ENCODE assay signal across 15 cellular contexts in the genomic region with DNA sequence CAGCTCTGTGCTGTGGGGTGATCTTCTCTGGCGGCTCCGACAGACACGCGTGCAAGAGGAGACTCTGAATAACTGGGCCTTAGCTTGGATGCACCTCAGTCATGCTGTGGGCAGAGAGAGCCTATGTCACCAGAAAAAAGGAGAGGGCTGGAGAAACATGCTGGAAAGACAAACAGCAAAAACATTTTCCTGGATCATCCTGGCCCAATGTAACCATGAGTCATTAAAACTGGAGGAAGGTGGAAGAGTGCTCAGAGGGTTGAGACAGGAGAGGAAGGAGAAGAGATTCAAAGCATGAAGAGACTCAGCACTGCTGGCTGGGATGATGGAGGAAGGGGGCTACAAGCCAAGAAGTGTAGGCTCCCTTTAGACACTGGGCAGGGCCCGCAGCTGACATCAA.
DNase-seq lines count a peak whose midpoint lies in the region; ATAC-seq, FAIRE-seq and TF ChIP-seq lines count a peak whose summit lies in the region.
"Had no signal": no experiment of that assay in that cellular context is flagged by ENCODE, and none has a peak within 500 bp of the region (broad histone marks: within the 10 kb centered on the region; RNA-seq: fewer than 3 reads in every experiment).

No MANE protein-coding gene starts in this region.

- H3K4me3 ChIP-seq in BLaER1 (no peak overlapping the region), RWPE2 (ENCODE audit: severe bottlenecking) (no peak overlapping the region), keratinocyte (ENCODE audit: control insufficient read depth in 2 of 3, extremely low read depth in 1 of 3, insufficient read depth in 2 of 3, low read depth in 1 of 3, low read length in 3 of 3) (no peak overlapping the region)
- H3K4me3 ChIP-seq in effector memory CD4-positive, alpha-beta T cell (ENCODE audit: insufficient read depth, low read depth, low read length, poor library complexity, severe bottlenecking) = no peak overlapping the region
- H3K4me3 ChIP-seq: HAP-1, PC-9 had no signal

- H3K9ac ChIP-seq in BLaER1 (no peak overlapping the region), keratinocyte (ENCODE audit: control insufficient read depth, extremely low read depth, insufficient read depth, low read length) (no peak overlapping the region)

- no peaks in the 10 kb centered on the region for H3K9me3 Mint-ChIP-seq in HFFc6
- H3K9me3 Mint-ChIP-seq: CD8-positive, alpha-beta memory T cell had no signal

- H3K4me3 Mint-ChIP-seq in HFFc6 = peak overlapping the region; percentile 79
- H3K4me3 Mint-ChIP-seq: CD8-positive, alpha-beta memory T cell had no signal

- intact Hi-C loops in cardiac septum (cut with DNase I) = no loop called here

- H4K20me1 ChIP-seq in BLaER1 (no peaks in the 10 kb centered on the region), keratinocyte (ENCODE audit: control insufficient read depth, extremely low read depth, insufficient read depth, low read length) (no peaks in the 10 kb centered on the region)

- no peaks in the 10 kb centered on the region; the same call in none of the 2 replicates for H3K27me3 Mint-ChIP-seq in HFFc6 (ENCODE audit: insufficient read depth)

- H3K4me2 ChIP-seq in BLaER1 = 0 out of 2 replicates have a peak overlapping the region, but pooled peaks have one; percentile 27
- H3K4me2 ChIP-seq in keratinocyte (ENCODE audit: control insufficient read depth, extremely low read depth, insufficient read depth, low read depth, low read length) = no peak overlapping the region
- H3K4me2 ChIP-seq: PC-9 had no signal

- H3K27ac Mint-ChIP-seq in HFFc6 = peak overlapping the region; percentile 92
- H3K27ac Mint-ChIP-seq: CD8-positive, alpha-beta memory T cell had no signal

- 0 out of 2 replicates have a peak, but pooled peaks cover 3% of the 10 kb centered on the region for H3K27me3 ChIP-seq in BLaER1
- no peaks in the 10 kb centered on the region for H3K27me3 ChIP-seq in RWPE2 (ENCODE audit: insufficient read depth, poor library complexity, severe bottlenecking)
- no peaks in the 10 kb centered on the region for H3K27me3 ChIP-seq in keratinocyte (ENCODE audit: control insufficient read depth, extremely low read depth, insufficient read depth, low read length)
- no peaks in the 10 kb centered on the region for H3K27me3 ChIP-seq in effector memory CD4-positive, alpha-beta T cell (replicated peaks; ENCODE audit: control insufficient read depth, insufficient read depth, low read length, poor library complexity, severe bottlenecking)

- dilution Hi-C loops in keratinocyte (cut with MboI; ENCODE audit: extremely low pct_ligation_motif_present, low sequenced_read_pairs) = no loop called here

- no peak overlapping the region for H2AFZ ChIP-seq in keratinocyte (ENCODE audit: control insufficient read depth, low read length)
- H2AFZ ChIP-seq: PC-9 had no signal

- H3K27ac ChIP-seq in BLaER1 (no peak overlapping the region), RWPE2 (ENCODE audit: poor library complexity, severe bottlenecking) (peak overlapping the region; percentile 76), keratinocyte (ENCODE audit: control insufficient read depth, insufficient read depth, low read length) (no peak overlapping the region)
- H3K27ac ChIP-seq in effector memory CD4-positive, alpha-beta T cell (ENCODE audit: insufficient read depth, low read length, poor library complexity, severe bottlenecking) = no peak overlapping the region
- H3K27ac ChIP-seq: PC-9 had no signal

- H3K36me3 ChIP-seq in BLaER1 = no peaks in the 10 kb centered on the region
- no peaks in the 10 kb centered on the region for H3K36me3 ChIP-seq in RWPE2 (ENCODE audit: low read depth)
- H3K36me3 ChIP-seq in keratinocyte (ENCODE audit: control insufficient read depth in 2 of 2, extremely low read depth in 1 of 2, insufficient read depth in 2 of 2, low read length in 2 of 2) = no peaks in the 10 kb centered on the region
- no peaks in the 10 kb centered on the region for H3K36me3 ChIP-seq in effector memory CD4-positive, alpha-beta T cell (ENCODE audit: control insufficient read depth, insufficient read depth, low read length)
- H3K36me3 ChIP-seq: HAP-1 had no signal

- H3K4me1 Mint-ChIP-seq in HFFc6 (ENCODE audit: low read depth) = peaks cover 62% of the 10 kb centered on the region
- H3K4me1 Mint-ChIP-seq: CD8-positive, alpha-beta memory T cell had no signal

- ATAC-seq in RWPE2 (ENCODE audit: low read depth) = no peak
- ATAC-seq: SK-N-SH treated with all-trans-retinoic acid at 6 μM for 48 hours had no signal

- TF ChIP-seq CTCF in HFFc6 (IDR thresholded peaks at IDR 0.05) (no peak), RWPE2 (IDR thresholded peaks at IDR 0.05; ENCODE audit: poor library complexity, severe bottlenecking) (no peak), keratinocyte (optimal IDR thresholded peaks at IDR 0.05 in 1 of 3, IDR thresholded peaks at IDR 0.05 in 1 of 3, conservative IDR thresholded peaks at IDR 0.05 in 1 of 3; ENCODE audit: extremely low read depth in 1 of 3, insufficient read depth in 2 of 3, low read length in 3 of 3) (no peak)

- peak; percentile 66 for FAIRE-seq in keratinocyte (lab: Jason Lieb, UNC)

- no peaks in the 10 kb centered on the region for H3K79me2 ChIP-seq in keratinocyte (ENCODE audit: control insufficient read depth, insufficient read depth, low read length)

- H3K9me3 ChIP-seq in BLaER1 (peaks cover 7% of the 10 kb centered on the region), RWPE2 (ENCODE audit: severe bottlenecking) (no peaks in the 10 kb centered on the region), keratinocyte (ENCODE audit: control insufficient read depth, low read depth, low read length) (no peaks in the 10 kb centered on the region)
- no peaks in the 10 kb centered on the region for H3K9me3 ChIP-seq in effector memory CD4-positive, alpha-beta T cell (ENCODE audit: control insufficient read depth, low read length)
- H3K9me3 ChIP-seq: HAP-1 had no signal

- H3K4me1 ChIP-seq in BLaER1 = peaks cover 15% of the 10 kb centered on the region
- H3K4me1 ChIP-seq in RWPE2 (ENCODE audit: insufficient read depth, poor library complexity, severe bottlenecking) = peaks cover 34% of the 10 kb centered on the region
- H3K4me1 ChIP-seq in keratinocyte (ENCODE audit: control insufficient read depth, extremely low read depth, insufficient read depth, low read length) = peaks cover 28% of the 10 kb centered on the region
- no peaks in the 10 kb centered on the region for H3K4me1 ChIP-seq in effector memory CD4-positive, alpha-beta T cell (ENCODE audit: control insufficient read depth, insufficient read depth, low read length, poor library complexity, severe bottlenecking)
- H3K4me1 ChIP-seq: HAP-1 had no signal

- DNase-seq in HFFc6 (peak; percentile 37), RWPE2 (ENCODE audit: low spot score) (no peak), keratinocyte (ENCODE audit: low read depth, low spot score) (no peak), NCI-H1048 (lab: John Stamatoyannopoulos, UW) (no peak), NCI-H2171 treated with DMSO at 0.1 percent for 48 hours (lab: John Stamatoyannopoulos, UW) (no peak), cardiac septum (ENCODE audit: low spot score) (no peak)
- DNase-seq in effector memory CD4-positive, alpha-beta T cell = no peak
- DNase-seq: CD8-positive, alpha-beta memory T cell; NCI-H1092; NCI-H446; PC-9; SHP77 had no signal

- no peaks in the 10 kb centered on the region for H3K9me1 ChIP-seq in keratinocyte (ENCODE audit: control insufficient read depth, extremely low read depth, insufficient read depth, low read length)

- peaks cover 6% of the 10 kb centered on the region for H3K36me3 Mint-ChIP-seq in HFFc6 (ENCODE audit: low read depth)
